23 cellular contexts compared by ENCODE assay signal in genomic region chr6:36928547-36928918, GRCh38. TPM values are rescaled to one million over a fixed set of nuclear protein-coding genes. Genes with fewer than 3 reads are reported as not detected.
DNase-seq lines count a peak whose midpoint lies in the region; ATAC-seq and TF ChIP-seq lines count a peak whose summit lies in the region.
"Had no signal": no experiment of that assay in that cellular context is flagged by ENCODE, and none has a peak within 500 bp of the region (broad histone marks: within the 10 kb centered on the region; RNA-seq: fewer than 3 reads in every experiment).

No MANE protein-coding gene starts in this region.

- POLR2A ChIA-PET in T-cell (lab: Charles Lee): interaction anchor here in 1 of 2 donors (0.6 kb wide), 1 partner anchor 20 kb away, joined by 5 read pairs; no protein-coding TSS in a partner anchor

- no peak overlapping the region for H2AFZ ChIP-seq in hepatocyte

- H3K4me1 Mint-ChIP-seq in T-cell: peaks cover 0 to 6% (median 2%) of the 10 kb centered on the region in 3 donors
- H3K4me1 Mint-ChIP-seq: memory B cell had no signal

- H3K9me3 Mint-ChIP-seq in T-cell: no peaks in the 10 kb centered on the region
- H3K9me3 Mint-ChIP-seq: memory B cell; stimulated activated effector memory CD8-positive, alpha-beta T cell treated with anti-CD3 and anti-CD28 coated beads, Interleukin-12 subunit alpha, Interleukin-12 subunit beta, amount 100 ng/mL, for 72 hours had no signal

- no peaks in the 10 kb centered on the region for H3K27me3 Mint-ChIP-seq in T-cell
- H3K27me3 Mint-ChIP-seq: memory B cell had no signal

- H3K4me2 ChIP-seq in hepatocyte: no peak overlapping the region
- H3K4me2 ChIP-seq: BLaER1 had no signal

- WGBS in hepatocyte (ENCODE audit: low lambda C conversion rate, missing lambda C conversion rate): 76% methylated on average over 7 of the region's 7 CpGs

- H3K27ac ChIP-seq in hepatocyte: peak overlapping the region; percentile 30
- H3K27ac ChIP-seq in skeletal muscle tissue (ENCODE audit: low read depth, low read length): peak overlapping the region; percentile 64
- H3K27ac ChIP-seq: BLaER1, SK-N-MC had no signal

- no peaks in the 10 kb centered on the region for H3K36me3 ChIP-seq in hepatocyte (replicated peaks; ENCODE audit: insufficient read depth, low read depth)
- peaks cover 10 to 19% (median 13%) of the 10 kb centered on the region in 3 donors for H3K36me3 ChIP-seq in skeletal muscle tissue (ENCODE audit: control insufficient read depth in 3 of 3, insufficient read depth in 3 of 3, low read length in 3 of 3)

- no peaks in the 10 kb centered on the region for H3K79me2 ChIP-seq in hepatocyte

- no peaks in the 10 kb centered on the region for H3K27me3 ChIP-seq in hepatocyte
- H3K27me3 ChIP-seq in skeletal muscle tissue (ENCODE audit: control insufficient read depth in 3 of 3, insufficient read depth in 3 of 3, low read length in 3 of 3): no peaks in the 10 kb centered on the region
- H3K27me3 ChIP-seq: BLaER1 had no signal

- H3K4me1 ChIP-seq in hepatocyte (ENCODE audit: insufficient read depth) (peaks cover 49% of the 10 kb centered on the region), skeletal muscle tissue (ENCODE audit: control insufficient read depth in 3 of 3, insufficient read depth in 3 of 3, low read length in 3 of 3) (peaks cover 37 to 39% (median 39%) of the 10 kb centered on the region in 3 donors)

- H3K9me3 ChIP-seq in hepatocyte (ENCODE audit: low read depth): no peaks in the 10 kb centered on the region
- H3K9me3 ChIP-seq in skeletal muscle tissue (ENCODE audit: control insufficient read depth in 3 of 3, low read length in 3 of 3): no peaks in the 10 kb centered on the region
- H3K9me3 ChIP-seq: BLaER1 had no signal

- H3K9me2 ChIP-seq in hepatocyte (replicated peaks; ENCODE audit: insufficient read depth): no peaks in the 10 kb centered on the region

- peak overlapping the region; percentile 36 to 69 (median 46) for H3K9ac ChIP-seq in skeletal muscle tissue (ENCODE audit: low read depth in 1 of 3, low read length in 3 of 3)
- H3K9ac ChIP-seq: BLaER1 had no signal

- no peak overlapping the region for H3K4me3 ChIP-seq in hepatocyte
- peak overlapping the region; percentile 44 to 58 (median 57) for H3K4me3 ChIP-seq in skeletal muscle tissue (ENCODE audit: low read length in 3 of 3)
- H3K4me3 ChIP-seq: BLaER1, SK-N-MC had no signal

- H3K36me3 Mint-ChIP-seq in T-cell: peaks cover 13% of the 10 kb centered on the region

- DNase-seq in NCI-H1105 treated with DMSO at 0.1 percent for 48 hours (lab: John Stamatoyannopoulos, UW) (peak; percentile 6), NCI-H1105 (lab: John Stamatoyannopoulos, UW) (no peak), T-cell (no peak), hepatocyte (ENCODE audit: low spot score) (no peak), SKM-1 treated with dmso at 0.1 percent for 144 hours (lab: John Stamatoyannopoulos, UW; ENCODE audit: unreplicated experiment) (no peak)
- no peak for DNase-seq in activated effector memory CD4-positive, alpha-beta T cell treated with anti-CD3 and anti-CD28 coated beads, Interleukin-2, amount 50 U/mL, for 16 hours
- DNase-seq: activated CD4-positive, alpha-beta T cell treated with anti-CD3 and anti-CD28 coated beads for 48 hours; activated CD8-positive, alpha-beta memory T cell treated with anti-CD3 and anti-CD28 coated beads, Interleukin-2, amount 50 U/mL, for 4 hours; activated gamma-delta T cell treated with Interleukin-2 at 50 U/mL for 16 hours; cerebellar nuclear complex; endodermal cell; hippocampal formation; NCI-H146; NCI-H524 treated with DMSO at 0.1 percent for 48 hours; stimulated activated CD4-positive, alpha-beta T cell treated with anti-CD3 and anti-CD28 coated beads, Interleukin-15, amount 100 ng/mL, for 24 hours had no signal

- H4K20me1 ChIP-seq in hepatocyte (ENCODE audit: insufficient read depth, poor library complexity, severe bottlenecking): no peaks in the 10 kb centered on the region
- H4K20me1 ChIP-seq: BLaER1 had no signal

- no peak overlapping the region for H3K4me3 Mint-ChIP-seq in T-cell
- H3K4me3 Mint-ChIP-seq: endodermal cell; memory B cell; stimulated activated effector memory CD8-positive, alpha-beta T cell treated with anti-CD3 and anti-CD28 coated beads, Interleukin-12 subunit alpha, Interleukin-12 subunit beta, amount 100 ng/mL, for 72 hours had no signal

- ATAC-seq in T-cell (replicated peaks in 1 of 4) (no peak), HG02763 (IDR thresholded peaks at IDR 0.05; ENCODE audit: unreplicated experiment) (no peak)
- ATAC-seq: stimulated activated effector memory CD8-positive, alpha-beta T cell treated with anti-CD3 and anti-CD28 coated beads, Interleukin-12 subunit alpha, Interleukin-12 subunit beta, amount 100 ng/mL, for 72 hours had no signal

- TF ChIP-seq CTCF in hepatocyte (IDR thresholded peaks at IDR 0.05; ENCODE audit: poor library complexity): no peak

- CTCF ChIA-PET in T-cell (lab: Charles Lee): no interaction called here

- H3K27ac Mint-ChIP-seq in T-cell: peak overlapping the region; percentile 22 to 28
- H3K27ac Mint-ChIP-seq: endodermal cell; memory B cell; progenitor cell of endocrine pancreas; stimulated activated effector memory CD8-positive, alpha-beta T cell treated with anti-CD3 and anti-CD28 coated beads, Interleukin-12 subunit alpha, Interleukin-12 subunit beta, amount 100 ng/mL, for 72 hours had no signal

RNA-seq across cellular contexts. Expression of gene PI16, which starts 26.0 kb away (rescaled TPM):
- 10 to 100 TPM in 1 of 5 donors, 1 to 10 TPM in 4; 3.5 to 27.6 (median 7.8) TPM for total RNA-seq in T-cell
- not detected in 2 replicates for total RNA-seq in hepatocyte
- polyA plus RNA-seq in hepatocyte: 0.28 TPM in 1 of 2 replicates, not detected in the other
- total RNA-seq in skeletal muscle tissue: 19.8 TPM
- total RNA-seq: endodermal cell, progenitor cell of endocrine pancreas had no signal
- polyA plus RNA-seq: neural cell had no signal

RNA-seq across cellular contexts. Expression of gene C6orf89, which starts 42.8 kb away (rescaled TPM):
- total RNA-seq in T-cell (10 to 100 TPM; 32.6 to 57.9 (median 46.1) TPM), hepatocyte (39.6 and 44.8 TPM in 2 replicates), skeletal muscle tissue (22.4 TPM)
- 39.2 and 45.2 TPM in 2 replicates for polyA plus RNA-seq in hepatocyte

RNA-seq across cellular contexts. Expression of gene PPIL1, which starts 53.9 kb away (rescaled TPM):
- 10 to 100 TPM in 3 of 5 donors, 1 to 10 TPM in 2; 5.0 to 14.4 (median 10.6) TPM for total RNA-seq in T-cell
- 52.3 and 53.0 TPM in 2 replicates for total RNA-seq in hepatocyte
- 42.6 and 51.7 TPM in 2 replicates for polyA plus RNA-seq in hepatocyte
- total RNA-seq in skeletal muscle tissue: 24.0 TPM

RNA-seq across cellular contexts. Expression of gene MTCH1, which starts 57.5 kb away (rescaled TPM):
- total RNA-seq in T-cell: 100 to 1,000 TPM; 146 to 185 (median 160) TPM
- 184 and 203 TPM in 2 replicates for total RNA-seq in hepatocyte
- 359 and 395 TPM in 2 replicates for polyA plus RNA-seq in hepatocyte
- total RNA-seq in skeletal muscle tissue: 116 TPM
